In the genomic region with DNA sequence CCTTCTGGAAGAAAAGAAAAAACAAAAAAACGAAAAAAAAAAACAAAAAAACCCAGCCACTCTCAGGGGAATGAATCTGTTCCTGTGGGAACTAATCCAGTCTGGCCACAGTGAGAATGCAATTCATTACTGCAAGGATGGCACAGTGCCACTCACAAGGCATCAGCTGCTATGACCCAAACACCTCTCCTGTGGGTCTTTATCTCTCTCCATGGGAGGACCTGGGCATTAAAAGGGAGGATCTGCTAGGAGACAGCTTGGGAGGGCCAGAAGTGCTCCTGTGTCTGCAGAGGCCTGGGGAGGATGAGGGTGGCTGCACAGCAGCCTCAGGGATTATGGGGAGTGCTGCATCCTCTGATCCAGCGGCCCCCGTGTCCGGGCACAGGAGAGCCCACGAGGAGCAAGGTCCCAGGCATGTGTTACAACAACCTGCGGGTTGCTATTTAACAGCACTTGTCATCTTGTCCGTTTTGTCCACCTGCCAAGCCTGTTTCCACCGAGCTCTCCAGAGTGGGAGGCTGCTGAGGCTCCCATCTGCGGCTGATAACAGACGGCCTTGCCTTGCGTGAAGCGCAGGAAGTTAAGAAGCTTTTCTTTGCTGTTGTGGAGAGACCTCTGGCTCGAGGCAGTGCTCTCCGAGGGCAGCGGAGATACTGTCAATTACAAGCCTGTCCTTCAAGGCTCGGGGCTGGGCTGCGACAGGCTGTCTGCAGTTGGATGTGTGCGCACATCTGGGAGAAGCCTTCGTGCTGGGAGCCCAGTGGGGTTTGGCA, we compare ENCODE assay signal across 16 cellular contexts.
DNase-seq lines count a peak whose midpoint lies in the region; ATAC-seq lines count a peak whose summit lies in the region.
"Had no signal": no experiment of that assay in that cellular context is flagged by ENCODE, and none has a peak within 500 bp of the region (broad histone marks: within the 10 kb centered on the region; RNA-seq: fewer than 3 reads in every experiment).

No MANE protein-coding gene starts in this region.

- no peak for ATAC-seq in GM21390 (IDR thresholded peaks at IDR 0.05; ENCODE audit: unreplicated experiment)
- ATAC-seq in activated CD4-positive, CD25-positive, alpha-beta regulatory T cell treated with anti-CD3 and anti-CD28 coated beads, Interleukin-2, amount 50 U/mL, for 24 hours: no peak
- ATAC-seq: activated T-cell treated with anti-CD3 and anti-CD28 coated beads, Interleukin-2, amount 50 U/mL, for 4 hours; body of pancreas; stimulated activated effector memory CD8-positive, alpha-beta T cell treated with anti-CD3 and anti-CD28 coated beads, Interleukin-12 subunit alpha, Interleukin-12 subunit beta, amount 100 ng/mL, for 72 hours had no signal

- peak; percentile 16 for DNase-seq in Daoy (ENCODE audit: low read depth)
- peak; percentile 51 for DNase-seq in NCI-H1092 treated with DMSO at 0.1 percent for 48 hours (lab: John Stamatoyannopoulos, UW)
- DNase-seq in amniotic epithelial cell (ENCODE audit: low read depth): peak; percentile 13
- DNase-seq in left kidney (ENCODE audit: low read depth, low spot score): peak; percentile 72
- no peak for DNase-seq in SKM-1 (lab: John Stamatoyannopoulos, UW; ENCODE audit: unreplicated experiment)
- DNase-seq: activated CD4-positive, alpha-beta memory T cell treated with anti-CD3 and anti-CD28 coated beads for 36 hours; activated T-cell treated with anti-CD3 and anti-CD28 coated beads, Interleukin-2, amount 50 U/mL, for 4 hours; body of pancreas; cortex of kidney; midbrain; NCI-H774; nephron progenitor cell; Peyer's patch had no signal
